In the genomic region with DNA sequence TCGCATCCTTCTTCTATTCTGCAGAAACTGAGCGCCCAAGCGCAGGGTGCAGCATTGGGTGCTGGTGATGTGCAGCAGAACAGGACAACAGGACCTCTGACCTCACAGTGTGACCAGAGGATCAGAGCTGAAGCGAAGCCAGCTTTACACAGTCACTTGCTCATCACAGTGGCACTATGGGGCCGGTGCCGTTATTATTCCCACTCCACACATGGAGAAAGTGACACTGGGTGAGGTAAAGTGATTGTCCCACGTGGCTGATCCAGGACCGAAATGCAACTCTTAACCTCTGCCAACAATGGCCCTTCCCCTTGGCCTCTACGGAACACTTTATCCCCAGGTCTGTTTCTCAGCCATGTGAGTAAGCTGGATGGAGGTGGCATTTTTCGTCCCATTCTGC, we compare ENCODE assay signal across 23 cellular contexts.
DNase-seq lines count a peak whose midpoint lies in the region; ATAC-seq, FAIRE-seq and TF ChIP-seq lines count a peak whose summit lies in the region.
"Had no signal": no experiment of that assay in that cellular context is flagged by ENCODE, and none has a peak within 500 bp of the region (broad histone marks: within the 10 kb centered on the region; RNA-seq: fewer than 3 reads in every experiment).

No MANE protein-coding gene starts in this region.

- no peak overlapping the region for H2AFZ ChIP-seq in HepG2 (ENCODE audit: low read length)
- no peak overlapping the region for H2AFZ ChIP-seq in neuronal stem cell (ENCODE audit: low read length)
- H2AFZ ChIP-seq: GM23338 had no signal

- POLR2A ChIA-PET in HepG2 (lab: Yijun Ruan, JAX), result no interaction called here

- no peak overlapping the region for H2AK5ac ChIP-seq in neuronal stem cell (ENCODE audit: low read depth, low read length)

- in situ Hi-C loops in HepG2 (cut with HindIII; ENCODE audit: extremely low pct_ligation_motif_present, low pct_unique_long_range_greater_than_20kb), result no loop called here

- no peak overlapping the region for H4K8ac ChIP-seq in neuronal stem cell (ENCODE audit: low read depth, low read length)

- DNase-seq in HepG2 (ENCODE audit: low spot score) (no peak), right lobe of liver (no peak), neuronal stem cell (ENCODE audit: low spot score) (no peak), spleen (peak; percentile 42), NCI-H1092 (lab: John Stamatoyannopoulos, UW) (no peak), NCI-H510A treated with DMSO at 0.1 percent for 48 hours (lab: John Stamatoyannopoulos, UW) (no peak), NCI-H774 (lab: John Stamatoyannopoulos, UW) (no peak)
- DNase-seq: CD4-positive, CD25-positive, alpha-beta regulatory T cell; CD8-positive, alpha-beta memory T cell; DMS 273 treated with DMSO at 0.1 percent for 48 hours; DMS79; EL; GDM1; HFFc6 had no signal

- H2BK5ac ChIP-seq in neuronal stem cell (ENCODE audit: low read length), result no peak overlapping the region

- H3K27ac ChIP-seq in HepG2 (ENCODE audit: extremely low read length, insufficient read depth, low read length), result no peak overlapping the region
- no peak overlapping the region for H3K27ac ChIP-seq in right lobe of liver
- H3K27ac ChIP-seq in neuronal stem cell (replicated peaks; ENCODE audit: low read length), result no peak overlapping the region
- no peak overlapping the region for H3K27ac ChIP-seq in spleen
- H3K27ac ChIP-seq: 22Rv1, BLaER1, C4-2B had no signal

- no peak overlapping the region for H3K4ac ChIP-seq in neuronal stem cell (ENCODE audit: low read length)

- intact Hi-C loops in HepG2 (cut with micrococcal nuclease; ENCODE audit: unreplicated experiment), result no loop called here
- intact Hi-C loops in right lobe of liver (cut with DNase I), result no loop called here
- intact Hi-C loops in spleen (cut with DNase I; ENCODE audit: low total_unique reads), result no loop called here

- TF ChIP-seq RAD21 in HepG2 (CRISPR knock-in tag; IDR thresholded peaks at IDR 0.05), result no peak

- no peaks in the 10 kb centered on the region for H3K79me2 ChIP-seq in HepG2 (ENCODE audit: insufficient read depth, low read length)

- no peak for TF ChIP-seq EP300 in HepG2 (IDR thresholded peaks at IDR 0.05; ENCODE audit: low read depth in 2 of 2, low read length in 2 of 2)
- no peak for TF ChIP-seq EP300 in HepG2 (CRISPR knock-in tag; IDR thresholded peaks at IDR 0.05; ENCODE audit: borderline replicate concordance)

- no peak overlapping the region for H4K91ac ChIP-seq in neuronal stem cell (ENCODE audit: low read depth, low read length, poor library complexity)

- no peak for TF ChIP-seq POLR2A in HepG2 (IDR thresholded peaks at IDR 0.05; ENCODE audit: insufficient read depth in 1 of 2, low read depth in 2 of 2, low read length in 2 of 2)
- TF ChIP-seq POLR2A in right lobe of liver (IDR thresholded peaks at IDR 0.05), result no peak
- TF ChIP-seq POLR2A in spleen (IDR thresholded peaks at IDR 0.05), result no peak

- H2BK12ac ChIP-seq in neuronal stem cell (ENCODE audit: low read length), result no peak overlapping the region

- whole genome bisulfite sequencing in HepG2 (ENCODE audit: low lambda C conversion rate), result 23% methylated on average over 8 of the region's 10 CpGs
- 82% methylated on average over 6 of the region's 10 CpGs for WGBS in right lobe of liver (ENCODE audit: insufficient coverage, low coverage, low lambda C conversion rate, missing lambda C conversion rate)
- WGBS in neuronal stem cell (ENCODE audit: extremely low coverage in 2 of 2, insufficient read length in 2 of 2, insufficient replicate concordance in 1 of 2), 2 donors, result no CpG with 5 or more reads among the region's 10 CpGs
- WGBS in spleen, 5 donors, result 84 to 99% (median 92%) methylated on average over 10 of the region's 10 CpGs

- no TSS peak for BruUV-seq in HepG2 (replicated peaks; lab: Mats Ljungman, UMichigan)

- H3K14ac ChIP-seq in neuronal stem cell (ENCODE audit: low read length), result no peak overlapping the region

- peak overlapping the region; percentile 6 for H3K18ac ChIP-seq in neuronal stem cell (ENCODE audit: low read length)

- H3K4me2 ChIP-seq in HepG2 (ENCODE audit: low read depth, low read length), result no peak overlapping the region
- H3K4me2 ChIP-seq in neuronal stem cell (ENCODE audit: insufficient read depth, low read length, poor library complexity, severe bottlenecking), result no peak overlapping the region
- H3K4me2 ChIP-seq: BLaER1, GM23338 had no signal

- FAIRE-seq in HepG2 (lab: Jason Lieb, UNC), result no peak
- FAIRE-seq: A204.1, D721Med, GM12878, H54 had no signal

- no peak overlapping the region for H2BK15ac ChIP-seq in neuronal stem cell (ENCODE audit: low read length)

- no peak for TF ChIP-seq CTCF in HepG2 (CRISPR knock-in tag; IDR thresholded peaks at IDR 0.05)
- TF ChIP-seq CTCF in right lobe of liver (IDR thresholded peaks at IDR 0.05), result no peak
- TF ChIP-seq CTCF in spleen (IDR thresholded peaks at IDR 0.05 in 8 of 11, conservative IDR thresholded peaks at IDR 0.05 in 3 of 11), result no peak

- peaks cover 5% of the 10 kb centered on the region for H3K79me1 ChIP-seq in neuronal stem cell (ENCODE audit: low read depth, low read length)

- H2BK120ac ChIP-seq in neuronal stem cell (ENCODE audit: low read depth, low read length), result no peak overlapping the region

- no peak overlapping the region for H3K4me3 ChIP-seq in HepG2 (replicated peaks in 1 of 3; ENCODE audit: insufficient read depth in 1 of 3, low read depth in 2 of 3, low read length in 3 of 3)
- no peak overlapping the region for H3K4me3 ChIP-seq in right lobe of liver
- H3K4me3 ChIP-seq in neuronal stem cell (ENCODE audit: low read length in 2 of 2), result no peak overlapping the region
- H3K4me3 ChIP-seq in spleen, result no peak overlapping the region
- H3K4me3 ChIP-seq: BLaER1, GM12878, GM23338, HAP-1 had no signal

- no peaks in the 10 kb centered on the region for H4K20me1 ChIP-seq in HepG2 (ENCODE audit: insufficient read depth, low read length)

- no peaks in the 10 kb centered on the region for H3K36me3 ChIP-seq in HepG2 (replicated peaks in 1 of 2; ENCODE audit: control insufficient read depth in 1 of 2, insufficient read depth in 2 of 2, low read length in 2 of 2)
- H3K36me3 ChIP-seq in right lobe of liver, result no peaks in the 10 kb centered on the region
- peaks cover 0 to 6% of the 10 kb centered on the region in 2 donors for H3K36me3 ChIP-seq in neuronal stem cell (replicated peaks in 1 of 2; ENCODE audit: control insufficient read depth in 2 of 2, insufficient read depth in 2 of 2, low read length in 2 of 2)
- H3K36me3 ChIP-seq in spleen, result no peaks in the 10 kb centered on the region
- H3K36me3 ChIP-seq: HAP-1 had no signal

- ATAC-seq in HepG2 (no peak), right lobe of liver (no peak)
- ATAC-seq: GM12878, GM23338 had no signal

- CTCF ChIA-PET in HepG2 (lab: Yijun Ruan, JAX; ENCODE audit: low intra/inter-chr PET ratio, low total read pairs), result no interaction called here

- H3K27me3 ChIP-seq in HepG2 (ENCODE audit: control insufficient read depth in 1 of 2, insufficient read depth in 2 of 2, low read length in 2 of 2) (peaks cover 2 to 11% of the 10 kb centered on the region in 2 experiments; a peak in 2 of 5 replicates), right lobe of liver (no peaks in the 10 kb centered on the region), neuronal stem cell (ENCODE audit: control insufficient read depth in 3 of 3, insufficient read depth in 3 of 3, low read depth in 1 of 3, low read length in 3 of 3) (no peaks in the 10 kb centered on the region), spleen (replicated peaks in 1 of 7) (no peaks in the 10 kb centered on the region)
- H3K27me3 ChIP-seq: BLaER1 had no signal

- H3K9me3 ChIP-seq in HepG2 (ENCODE audit: low read length) (no peaks in the 10 kb centered on the region), right lobe of liver (no peaks in the 10 kb centered on the region), neuronal stem cell (replicated peaks in 1 of 2; ENCODE audit: control insufficient read depth in 2 of 2, insufficient read depth in 1 of 2, low read depth in 1 of 2, low read length in 2 of 2) (no peaks in the 10 kb centered on the region), spleen (peaks cover 0 to 8% (median 0%) of the 10 kb centered on the region in 8 donors)
- H3K9me3 ChIP-seq: HAP-1 had no signal

- H3K23ac ChIP-seq in neuronal stem cell (ENCODE audit: low read depth, low read length, poor library complexity), result no peak overlapping the region

- H3K4me1 ChIP-seq in HepG2 (ENCODE audit: insufficient read depth, low read length), result no peaks in the 10 kb centered on the region
- no peaks in the 10 kb centered on the region for H3K4me1 ChIP-seq in right lobe of liver
- H3K4me1 ChIP-seq in neuronal stem cell (ENCODE audit: control insufficient read depth in 2 of 2, insufficient read depth in 1 of 2, low read depth in 1 of 2, low read length in 2 of 2), result peaks cover 23 to 39% of the 10 kb centered on the region in 2 donors
- no peaks in the 10 kb centered on the region for H3K4me1 ChIP-seq in spleen

- H3K9ac ChIP-seq in HepG2 (ENCODE audit: insufficient read depth, low read depth, low read length) (no peak overlapping the region), neuronal stem cell (ENCODE audit: low read depth, low read length, poor library complexity) (no peak overlapping the region)
- H3K9ac ChIP-seq: BLaER1 had no signal

TF ChIP-seq in HepG2, 621 proteins besides CTCF, POLR2A, EP300 and RAD21 (continues in another document):
- TF ChIP-seq, protein P1, sequence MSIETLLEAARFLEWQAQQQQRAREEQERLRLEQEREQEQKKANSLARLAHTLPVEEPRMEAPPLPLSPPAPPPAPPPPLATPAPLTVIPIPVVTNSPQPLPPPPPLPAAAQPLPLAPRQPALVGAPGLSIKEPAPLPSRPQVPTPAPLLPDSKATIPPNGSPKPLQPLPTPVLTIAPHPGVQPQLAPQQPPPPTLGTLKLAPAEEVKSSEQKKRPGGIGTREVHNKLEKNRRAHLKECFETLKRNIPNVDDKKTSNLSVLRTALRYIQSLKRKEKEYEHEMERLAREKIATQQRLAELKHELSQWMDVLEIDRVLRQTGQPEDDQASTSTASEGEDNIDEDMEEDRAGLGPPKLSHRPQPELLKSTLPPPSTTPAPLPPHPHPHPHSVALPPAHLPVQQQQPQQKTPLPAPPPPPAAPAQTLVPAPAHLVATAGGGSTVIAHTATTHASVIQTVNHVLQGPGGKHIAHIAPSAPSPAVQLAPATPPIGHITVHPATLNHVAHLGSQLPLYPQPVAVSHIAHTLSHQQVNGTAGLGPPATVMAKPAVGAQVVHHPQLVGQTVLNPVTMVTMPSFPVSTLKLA (IDR thresholded peaks at IDR 0.05), result peak; percentile 88
- TF ChIP-seq, protein P2, sequence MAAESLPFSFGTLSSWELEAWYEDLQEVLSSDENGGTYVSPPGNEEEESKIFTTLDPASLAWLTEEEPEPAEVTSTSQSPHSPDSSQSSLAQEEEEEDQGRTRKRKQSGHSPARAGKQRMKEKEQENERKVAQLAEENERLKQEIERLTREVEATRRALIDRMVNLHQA (CRISPR knock-in tag; IDR thresholded peaks at IDR 0.05), result no peak
- no peak for TF ChIP-seq KAT2B (IDR thresholded peaks at IDR 0.05; ENCODE audit: borderline replicate concordance, low read depth, low read length)
